ENCODE assay signal across 24 cellular contexts in the genomic region with DNA sequence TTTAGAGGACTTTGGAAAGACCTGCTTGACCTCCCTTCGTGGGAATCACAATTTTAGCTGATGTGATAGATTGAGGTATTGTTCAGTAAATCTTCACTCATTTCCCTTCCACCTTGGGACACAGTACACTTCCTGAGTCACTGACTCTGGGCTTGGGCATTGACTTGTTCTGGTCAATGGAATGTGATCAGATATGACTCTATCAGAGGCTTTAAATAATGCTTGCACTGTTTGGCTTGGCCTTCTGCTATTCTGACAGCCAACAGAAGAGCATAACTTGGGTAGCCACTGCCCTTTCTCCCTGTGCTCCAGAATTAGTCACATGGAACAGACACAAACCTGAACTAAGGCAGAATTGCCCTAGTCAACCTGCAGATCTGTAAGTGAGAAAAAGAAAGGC. TPM values are rescaled to one million over a fixed set of nuclear protein-coding genes. Genes with fewer than 3 reads are reported as not detected.
DNase-seq lines count a peak whose midpoint lies in the region; ATAC-seq and TF ChIP-seq lines count a peak whose summit lies in the region.
"Had no signal": no experiment of that assay in that cellular context is flagged by ENCODE, and none has a peak within 500 bp of the region (broad histone marks: within the 10 kb centered on the region; RNA-seq: fewer than 3 reads in every experiment).

No MANE protein-coding gene starts in this region.

- intact Hi-C loops in heart left ventricle (cut with DNase I) (loop anchor here in 5 of 10 donors (5.0 to 10.0 kb wide), 3 partner anchors 66 to 184 kb away; no protein-coding TSS in a partner anchor), Right ventricle myocardium inferior (cut with DNase I) (no loop called here), dorsolateral prefrontal cortex (cut with DNase I) (no loop called here)

- 41 to 58% (median 56%) methylated on average over 1 of the region's 1 CpG for WGBS in heart left ventricle, 4 donors

- TF ChIP-seq CTCF in heart left ventricle (IDR thresholded peaks at IDR 0.05) (no peak), endothelial cell (IDR thresholded peaks at IDR 0.05; ENCODE audit: unreplicated experiment) (no peak), dorsolateral prefrontal cortex (IDR thresholded peaks at IDR 0.05 in 54 of 56, conservative IDR thresholded peaks at IDR 0.05 in 2 of 56; ENCODE audit: low read depth in 1 of 56, partially characterized antibody in 56 of 56) (no peak)

- peaks cover 0 to 20% (median 0%) of the 10 kb centered on the region in 12 donors for H3K4me1 ChIP-seq in heart left ventricle
- H3K4me1 ChIP-seq: BE2C had no signal

- in situ Hi-C loops in KBM-7 (cut with MboI; ENCODE audit: low pct_unique_long_range_greater_than_20kb, low sequenced_read_pairs), result no loop called here

- H3K9me3 ChIP-seq in heart left ventricle, result no peaks in the 10 kb centered on the region
- H3K9me3 ChIP-seq: BE2C, MG63, SJSA1 had no signal

- peaks cover 4% of the 10 kb centered on the region for H3K36me3 Mint-ChIP-seq in endothelial cell (ENCODE audit: low read depth, unreplicated experiment)
- H3K36me3 Mint-ChIP-seq in activated CD4-positive, alpha-beta T cell treated with anti-CD3 and anti-CD28 coated beads, Interleukin-2, amount 10 ng/mL, durations not matched to agents 7 days and 5 days (ENCODE audit: low read depth), result no peaks in the 10 kb centered on the region

- ATAC-seq in heart left ventricle, result peak in 3 of 4 donors; percentile 24 to 75 (median 41)
- no peak for ATAC-seq in Right ventricle myocardium inferior
- ATAC-seq: K562 had no signal

- H3K9me3 Mint-ChIP-seq in endothelial cell (ENCODE audit: unreplicated experiment), result no peaks in the 10 kb centered on the region
- H3K9me3 Mint-ChIP-seq in activated CD4-positive, alpha-beta T cell treated with anti-CD3 and anti-CD28 coated beads, Interleukin-2, amount 10 ng/mL, durations not matched to agents 7 days and 5 days, result peaks cover 3% of the 10 kb centered on the region

- POLR2A ChIA-PET in activated CD4-positive, alpha-beta T cell treated with anti-CD3 and anti-CD28 coated beads, Interleukin-2, amount 10 ng/mL, durations not matched to agents 7 days and 5 days (lab: Charles Lee), result no interaction called here

- peaks cover 10% of the 10 kb centered on the region for H3K27me3 Mint-ChIP-seq in endothelial cell (ENCODE audit: unreplicated experiment)
- H3K27me3 Mint-ChIP-seq in activated CD4-positive, alpha-beta T cell treated with anti-CD3 and anti-CD28 coated beads, Interleukin-2, amount 10 ng/mL, durations not matched to agents 7 days and 5 days, result peaks cover 6% of the 10 kb centered on the region

- H3K4me3 ChIP-seq in heart left ventricle, result no peak overlapping the region
- H3K4me3 ChIP-seq in dorsolateral prefrontal cortex, result no peak overlapping the region
- H3K4me3 ChIP-seq: K562, MG63, SJSA1 had no signal

- DNase-seq in heart left ventricle (no peak), Right ventricle myocardium inferior (ENCODE audit: missing footprints) (no peak), endothelial cell (ENCODE audit: low spot score) (no peak), renal cortical epithelial cell (ENCODE audit: low read depth) (peak; percentile 55), KBM-7 (no peak), dorsolateral prefrontal cortex (no peak)
- DNase-seq in activated CD4-positive, alpha-beta T cell treated with anti-CD3 and anti-CD28 coated beads, Interleukin-2, amount 10 ng/mL, durations not matched to agents 7 days and 5 days, result no peak
- DNase-seq: 8988T, ACHN, BE2C, Calu3, DMS153, DND-41, H9, MG63, NCI-H1105 treated with DMSO at 0.1 percent for 48 hours, NCI-H146, NCI-H1930, NCI-H2107, NCI-H524, NCI-H748 treated with DMSO at 0.1 percent for 48 hours, Right ventricle myocardium superior had no signal

- H3K27me3 ChIP-seq in heart left ventricle (no peaks in the 10 kb centered on the region), dorsolateral prefrontal cortex (no peaks in the 10 kb centered on the region)
- H3K27me3 ChIP-seq: BE2C, SJSA1 had no signal

- H3K27ac Mint-ChIP-seq in endothelial cell (ENCODE audit: unreplicated experiment), result peak overlapping the region; percentile 67
- H3K27ac Mint-ChIP-seq in activated CD4-positive, alpha-beta T cell treated with anti-CD3 and anti-CD28 coated beads, Interleukin-2, amount 10 ng/mL, durations not matched to agents 7 days and 5 days, result no peak overlapping the region
- H3K27ac Mint-ChIP-seq: H9 had no signal

- CTCF ChIA-PET in activated CD4-positive, alpha-beta T cell treated with anti-CD3 and anti-CD28 coated beads, Interleukin-2, amount 10 ng/mL, durations not matched to agents 7 days and 5 days (lab: Charles Lee), result no interaction called here

- no peak overlapping the region for H3K4me3 Mint-ChIP-seq in endothelial cell (ENCODE audit: unreplicated experiment)
- no peak overlapping the region for H3K4me3 Mint-ChIP-seq in activated CD4-positive, alpha-beta T cell treated with anti-CD3 and anti-CD28 coated beads, Interleukin-2, amount 10 ng/mL, durations not matched to agents 7 days and 5 days
- H3K4me3 Mint-ChIP-seq: H9 had no signal

- TF ChIP-seq POLR2A in heart left ventricle (IDR thresholded peaks at IDR 0.05), result no peak

- peaks cover 37% of the 10 kb centered on the region for H3K4me1 Mint-ChIP-seq in endothelial cell (ENCODE audit: unreplicated experiment)
- peaks cover 6% of the 10 kb centered on the region for H3K4me1 Mint-ChIP-seq in activated CD4-positive, alpha-beta T cell treated with anti-CD3 and anti-CD28 coated beads, Interleukin-2, amount 10 ng/mL, durations not matched to agents 7 days and 5 days
- H3K4me1 Mint-ChIP-seq: H9 had no signal

- no peaks in the 10 kb centered on the region for H3K36me3 ChIP-seq in heart left ventricle
- H3K36me3 ChIP-seq: BE2C, MG63, SJSA1 had no signal

- H3K27ac ChIP-seq in heart left ventricle, result no peak overlapping the region
- H3K27ac ChIP-seq in dorsolateral prefrontal cortex, result peak overlapping the region in 5 of 59 donors; percentile 7 to 31 (median 12)
- H3K27ac ChIP-seq: SJSA1 had no signal

RNA-seq across cellular contexts. Expression of gene PRR5L, which starts 12.5 kb away (rescaled TPM):
- total RNA-seq in heart left ventricle (10 to 100 TPM in 1 of 9 donors, 1 to 10 TPM in 6, under 1 TPM in 2; 0.67 to 17.8 (median 3.1) TPM), Right ventricle myocardium inferior (1.6 TPM), endothelial cell (ENCODE audit: unreplicated experiment) (122 TPM), renal cortical epithelial cell (22.1 and 83.1 TPM in 2 replicates), dorsolateral prefrontal cortex (10 to 100 TPM in 104 of 120 experiments, 1 to 10 TPM in 16; 4.3 to 59.2 (median 18.4) TPM)
- 1 to 10 TPM in 1 of 2 donors, under 1 TPM in 1; 0.61 to 3.3 TPM for polyA plus RNA-seq in heart left ventricle
- total RNA-seq in activated CD4-positive, alpha-beta T cell treated with anti-CD3 and anti-CD28 coated beads, Interleukin-2, amount 10 ng/mL, durations not matched to agents 7 days and 5 days, result 1 to 10 TPM; 6.9 to 7.3 TPM

RNA-seq across cellular contexts. Expression of gene COMMD9, which starts 19.4 kb away (rescaled TPM):
- total RNA-seq in heart left ventricle, result 10 to 100 TPM; 39.0 to 92.4 (median 59.4) TPM
- polyA plus RNA-seq in heart left ventricle, result 10 to 100 TPM; 43.1 to 46.4 TPM
- 56.0 TPM for total RNA-seq in Right ventricle myocardium inferior
- total RNA-seq in endothelial cell (ENCODE audit: unreplicated experiment), result 66.1 TPM
- 37.7 and 57.9 TPM in 2 replicates for total RNA-seq in renal cortical epithelial cell
- total RNA-seq in dorsolateral prefrontal cortex, result 100 to 1,000 TPM in 5 of 120 experiments, 10 to 100 TPM in 115; 43.1 to 107 (median 76.9) TPM
- total RNA-seq in activated CD4-positive, alpha-beta T cell treated with anti-CD3 and anti-CD28 coated beads, Interleukin-2, amount 10 ng/mL, durations not matched to agents 7 days and 5 days, result 10 to 100 TPM; 47.1 to 52.8 TPM
